In the genomic region with DNA sequence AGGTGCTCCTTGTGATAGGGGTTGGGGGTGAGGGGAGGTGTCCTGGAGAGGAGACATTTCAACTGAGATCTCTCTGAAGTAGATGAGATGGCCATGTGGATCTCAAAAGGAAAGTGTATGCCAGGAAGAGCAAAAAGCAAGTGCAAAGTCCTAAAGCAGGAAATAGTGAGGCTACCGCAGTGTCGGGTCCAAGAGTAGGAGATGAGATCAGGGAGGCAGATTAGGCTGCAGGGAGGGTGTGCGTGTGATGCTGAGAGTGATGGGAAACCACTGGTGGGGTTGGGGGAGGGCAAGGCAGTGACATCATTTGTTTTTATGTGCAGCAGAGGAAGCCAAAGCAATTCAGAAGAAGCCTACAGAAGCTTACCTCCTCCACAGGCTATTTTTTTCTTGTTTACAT, we compare ENCODE assay signal across 10 cellular contexts. TPM values are rescaled to one million over a fixed set of nuclear protein-coding genes. Genes with fewer than 3 reads are reported as not detected.
DNase-seq lines count a peak whose midpoint lies in the region; ATAC-seq and TF ChIP-seq lines count a peak whose summit lies in the region.
"Had no signal": no experiment of that assay in that cellular context is flagged by ENCODE, and none has a peak within 500 bp of the region (broad histone marks: within the 10 kb centered on the region; RNA-seq: fewer than 3 reads in every experiment).

No MANE protein-coding gene starts in this region.

- H3K4me1 Mint-ChIP-seq in activated naive CD8-positive, alpha-beta T cell treated with anti-CD3 and anti-CD28 coated beads, Interleukin-2, amount 10 ng/mL, durations not matched to agents 7 days and 5 days, result peaks cover 75% of the 10 kb centered on the region
- H3K4me1 Mint-ChIP-seq in Calu3 (ENCODE audit: low read depth, unreplicated experiment), result peaks cover 10% of the 10 kb centered on the region

- no CpG with 5 or more reads among the region's 3 CpGs for WGBS in neuronal stem cell (ENCODE audit: extremely low coverage in 2 of 2, insufficient read length in 2 of 2, insufficient replicate concordance in 1 of 2), 2 donors
- WGBS in prostate gland, result 30% methylated on average over 3 of the region's 3 CpGs

- H4K8ac ChIP-seq in neuronal stem cell (ENCODE audit: low read depth, low read length), result no peak overlapping the region

- intact Hi-C loops in Calu3 (cut with micrococcal nuclease; ENCODE audit: unreplicated experiment), result no loop called here
- intact Hi-C loops in prostate gland (cut with DNase I), result no loop called here

- peak; percentile 97 for DNase-seq in RPMI7951 (ENCODE audit: low read depth)
- DNase-seq in activated naive CD8-positive, alpha-beta T cell treated with anti-CD3 and anti-CD28 coated beads, Interleukin-2, amount 10 ng/mL, durations not matched to agents 7 days and 5 days, result peak; percentile 60
- no peak for DNase-seq in neuronal stem cell (ENCODE audit: low spot score)
- DNase-seq in SKM-1 treated with dmso at 0.1 percent for 144 hours (lab: John Stamatoyannopoulos, UW; ENCODE audit: unreplicated experiment), result no peak
- no peak for DNase-seq in Calu3
- no peak for DNase-seq in NOMO-1 (lab: John Stamatoyannopoulos, UW; ENCODE audit: unreplicated experiment in 2 of 2)
- DNase-seq in prostate gland (ENCODE audit: low spot score), result no peak

- no peak overlapping the region for H3K23ac ChIP-seq in neuronal stem cell (ENCODE audit: low read depth, low read length, poor library complexity)

- H3K27ac Mint-ChIP-seq in activated naive CD8-positive, alpha-beta T cell treated with anti-CD3 and anti-CD28 coated beads, Interleukin-2, amount 10 ng/mL, durations not matched to agents 7 days and 5 days, result peak overlapping the region; percentile 95
- no peak overlapping the region for H3K27ac Mint-ChIP-seq in Calu3 (ENCODE audit: unreplicated experiment)

- H3K4me2 ChIP-seq in neuronal stem cell (ENCODE audit: insufficient read depth, low read length, poor library complexity, severe bottlenecking), result no peak overlapping the region

- H3K9me3 Mint-ChIP-seq in activated naive CD8-positive, alpha-beta T cell treated with anti-CD3 and anti-CD28 coated beads, Interleukin-2, amount 10 ng/mL, durations not matched to agents 7 days and 5 days, result peaks cover 1% of the 10 kb centered on the region
- peaks cover 6% of the 10 kb centered on the region for H3K9me3 Mint-ChIP-seq in Calu3 (ENCODE audit: low read depth, unreplicated experiment)
- H3K9me3 Mint-ChIP-seq: nephron had no signal

- H3K9ac ChIP-seq in neuronal stem cell (ENCODE audit: low read depth, low read length, poor library complexity), result peak overlapping the region; percentile 54

- no peaks in the 10 kb centered on the region for H3K27me3 Mint-ChIP-seq in activated naive CD8-positive, alpha-beta T cell treated with anti-CD3 and anti-CD28 coated beads, Interleukin-2, amount 10 ng/mL, durations not matched to agents 7 days and 5 days
- peaks cover 26% of the 10 kb centered on the region for H3K27me3 Mint-ChIP-seq in Calu3 (ENCODE audit: unreplicated experiment)

- H3K4me3 ChIP-seq in neuronal stem cell (ENCODE audit: low read length in 2 of 2) (no peak overlapping the region), prostate gland (no peak overlapping the region)
- H3K4me3 ChIP-seq: K562 had no signal

- peak; percentile 31 for ATAC-seq in GM18873 (IDR thresholded peaks at IDR 0.05; ENCODE audit: low FRiP score, unreplicated experiment)
- peak; percentile 73 for ATAC-seq in activated naive CD8-positive, alpha-beta T cell treated with anti-CD3 and anti-CD28 coated beads, Interleukin-2, amount 10 ng/mL, durations not matched to agents 7 days and 5 days (ENCODE audit: low read depth)
- ATAC-seq: K562 had no signal

- H2BK5ac ChIP-seq in neuronal stem cell (ENCODE audit: low read length), result no peak overlapping the region

- H3K27ac ChIP-seq in neuronal stem cell (replicated peaks; ENCODE audit: low read length), result no peak overlapping the region
- H3K27ac ChIP-seq in prostate gland, result no peak overlapping the region

- H3K27me3 ChIP-seq in neuronal stem cell (ENCODE audit: control insufficient read depth in 3 of 3, insufficient read depth in 3 of 3, low read depth in 1 of 3, low read length in 3 of 3) (no peaks in the 10 kb centered on the region), prostate gland (replicated peaks; ENCODE audit: insufficient read depth) (no peaks in the 10 kb centered on the region)

- H2BK12ac ChIP-seq in neuronal stem cell (ENCODE audit: low read length), result no peak overlapping the region

- no peak overlapping the region for H4K91ac ChIP-seq in neuronal stem cell (ENCODE audit: low read depth, low read length, poor library complexity)

- BruUV-seq in Calu3 (replicated peaks; lab: Mats Ljungman, UMichigan), result no TSS peak

- CTCF ChIA-PET in Calu3 (lab: Charles Lee), result no interaction called here

- H3K18ac ChIP-seq in neuronal stem cell (ENCODE audit: low read length), result no peak overlapping the region

- no peak overlapping the region for H2BK15ac ChIP-seq in neuronal stem cell (ENCODE audit: low read length)

- no peak overlapping the region for H3K4ac ChIP-seq in neuronal stem cell (ENCODE audit: low read length)

- no peak overlapping the region for H2BK120ac ChIP-seq in neuronal stem cell (ENCODE audit: low read depth, low read length)

- POLR2A ChIA-PET in activated naive CD8-positive, alpha-beta T cell treated with anti-CD3 and anti-CD28 coated beads, Interleukin-2, amount 10 ng/mL, durations not matched to agents 7 days and 5 days (lab: Charles Lee), result no interaction called here

- no peak for TF ChIP-seq POLR2A in prostate gland (IDR thresholded peaks at IDR 0.05)

- peak overlapping the region; percentile 50 for H3K4me3 Mint-ChIP-seq in activated naive CD8-positive, alpha-beta T cell treated with anti-CD3 and anti-CD28 coated beads, Interleukin-2, amount 10 ng/mL, durations not matched to agents 7 days and 5 days
- H3K4me3 Mint-ChIP-seq in Calu3 (ENCODE audit: low read depth, unreplicated experiment), result no peak overlapping the region
- H3K4me3 Mint-ChIP-seq: nephron had no signal

- no peak overlapping the region for H2AFZ ChIP-seq in neuronal stem cell (ENCODE audit: low read length)

- H3K14ac ChIP-seq in neuronal stem cell (ENCODE audit: low read length), result no peak overlapping the region

- H3K4me1 ChIP-seq in neuronal stem cell (ENCODE audit: control insufficient read depth in 2 of 2, insufficient read depth in 1 of 2, low read depth in 1 of 2, low read length in 2 of 2) (peaks cover 0 to 2% of the 10 kb centered on the region in 2 donors), prostate gland (replicated peaks) (no peaks in the 10 kb centered on the region)

- H3K9me3 ChIP-seq in neuronal stem cell (replicated peaks in 1 of 2; ENCODE audit: control insufficient read depth in 2 of 2, insufficient read depth in 1 of 2, low read depth in 1 of 2, low read length in 2 of 2) (no peaks in the 10 kb centered on the region), prostate gland (no peaks in the 10 kb centered on the region)

- H3K36me3 ChIP-seq in neuronal stem cell (replicated peaks in 1 of 2; ENCODE audit: control insufficient read depth in 2 of 2, insufficient read depth in 2 of 2, low read length in 2 of 2) (no peaks in the 10 kb centered on the region), prostate gland (no peaks in the 10 kb centered on the region)

- H3K36me3 Mint-ChIP-seq in activated naive CD8-positive, alpha-beta T cell treated with anti-CD3 and anti-CD28 coated beads, Interleukin-2, amount 10 ng/mL, durations not matched to agents 7 days and 5 days, result no peaks in the 10 kb centered on the region
- H3K36me3 Mint-ChIP-seq in Calu3 (ENCODE audit: insufficient read depth, unreplicated experiment), result no peaks in the 10 kb centered on the region

- TF ChIP-seq CTCF in Calu3 (IDR thresholded peaks at IDR 0.05; ENCODE audit: unreplicated experiment), result no peak
- TF ChIP-seq CTCF in prostate gland (IDR thresholded peaks at IDR 0.05), result no peak

- H3K79me1 ChIP-seq in neuronal stem cell (ENCODE audit: low read depth, low read length), result no peaks in the 10 kb centered on the region

- H2AK5ac ChIP-seq in neuronal stem cell (ENCODE audit: low read depth, low read length), result no peak overlapping the region

RNA-seq across cellular contexts. Expression of gene CDH13, which starts 28.5 kb away (rescaled TPM):
- 54.6 and 65.6 TPM in 2 replicates for total RNA-seq in RPMI7951 (2014; rRNA removed; shearing (Covaris generic))
- not detected for total RNA-seq in activated naive CD8-positive, alpha-beta T cell treated with anti-CD3 and anti-CD28 coated beads, Interleukin-2, amount 10 ng/mL, durations not matched to agents 7 days and 5 days
- 1.0 TPM for polyA plus RNA-seq in neuronal stem cell (2013, experiment 1 of 2)
- polyA plus RNA-seq in neuronal stem cell (2013, experiment 2 of 2), result 0.75 TPM
- not detected in 2 replicates for total RNA-seq in Calu3 (2022)
- total RNA-seq in prostate gland, result 10 to 100 TPM; 20.6 to 23.0 TPM
- total RNA-seq: K562 had no signal

Comparison
In these comparisons a context has a peak if more than half of its experiments do, and no peak if none do; other contexts are left out.
1. DNase-seq: peak in RPMI7951 (single experiment) and activated naive CD8-positive, alpha-beta T cell treated with anti-CD3 and anti-CD28 coated beads, Interleukin-2, amount 10 ng/mL, durations not matched to agents 7 days and 5 days (single experiment); none in neuronal stem cell (single experiment), SKM-1 treated with dmso at 0.1 percent for 144 hours (single experiment), Calu3 (single experiment), NOMO-1 (0 of 2) and prostate gland (single experiment).
2. RNA of gene CDH13, which starts 28.5 kb away (total RNA-seq): 54.6 to 65.6 TPM in RPMI7951 and 20.6 to 23.0 TPM in prostate gland; not detected in activated naive CD8-positive, alpha-beta T cell treated with anti-CD3 and anti-CD28 coated beads, Interleukin-2, amount 10 ng/mL, durations not matched to agents 7 days and 5 days and not detected in Calu3; every median in the first group is over 10 times any median in the second.